ENCODE assay signal across 21 cellular contexts in genomic region chr11:91104237-91104636, GRCh38.
DNase-seq lines count a peak whose midpoint lies in the region; ATAC-seq, FAIRE-seq and TF ChIP-seq lines count a peak whose summit lies in the region.
"Had no signal": no experiment of that assay in that cellular context is flagged by ENCODE, and none has a peak within 500 bp of the region (broad histone marks: within the 10 kb centered on the region; RNA-seq: fewer than 3 reads in every experiment).

No MANE protein-coding gene starts in this region.

- no peaks in the 10 kb centered on the region for H3K9me1 ChIP-seq in endothelial cell of umbilical vein (replicated peaks; ENCODE audit: control insufficient read depth, extremely low read depth, insufficient read depth, low read length)

- H4K20me1 ChIP-seq in PC-9 (ENCODE audit: insufficient read depth) (no peaks in the 10 kb centered on the region), endothelial cell of umbilical vein (replicated peaks; ENCODE audit: control insufficient read depth, extremely low read depth, insufficient read depth, low read length) (no peaks in the 10 kb centered on the region)

- H3K36me3 ChIP-seq in BJ (ENCODE audit: control insufficient read depth, insufficient read depth, low read length) (no peaks in the 10 kb centered on the region), PC-9 (ENCODE audit: low read depth) (no peaks in the 10 kb centered on the region), endothelial cell of umbilical vein (ENCODE audit: control insufficient read depth in 2 of 2, extremely low read depth in 1 of 2, insufficient read depth in 2 of 2, low read length in 2 of 2) (no peaks in the 10 kb centered on the region), mesenchymal stem cell (ENCODE audit: control insufficient read depth in 1 of 2, insufficient read depth in 2 of 2, low read depth in 1 of 2, low read length in 2 of 2) (no peaks in the 10 kb centered on the region), MG63 (no peaks in the 10 kb centered on the region)
- H3K36me3 ChIP-seq: gastroesophageal sphincter, uterus had no signal

- no peak overlapping the region for H3K4ac ChIP-seq in mesenchymal stem cell (ENCODE audit: low read depth in 1 of 2, low read length in 2 of 2)

- TF ChIP-seq CTCF in BJ (IDR thresholded peaks at IDR 0.05; ENCODE audit: insufficient read depth, low read depth, low read length) (no peak), PC-9 (conservative IDR thresholded peaks at IDR 0.05) (no peak), endothelial cell of umbilical vein (IDR thresholded peaks at IDR 0.05; ENCODE audit: extremely low read depth in 1 of 2, insufficient read depth in 1 of 2, low read depth in 1 of 2, low read length in 2 of 2) (no peak)

- H3K27me3 ChIP-seq in BJ (ENCODE audit: control insufficient read depth, insufficient read depth, low read length) (no peaks in the 10 kb centered on the region), PC-9 (ENCODE audit: insufficient read depth, low read depth) (no peaks in the 10 kb centered on the region), endothelial cell of umbilical vein (ENCODE audit: control insufficient read depth in 2 of 2, insufficient read depth in 2 of 2, low read length in 2 of 2) (no peaks in the 10 kb centered on the region), mesenchymal stem cell (ENCODE audit: control insufficient read depth in 1 of 2, insufficient read depth in 1 of 2, low read length in 2 of 2) (no peaks in the 10 kb centered on the region), MG63 (no peaks in the 10 kb centered on the region)
- H3K27me3 ChIP-seq: gastroesophageal sphincter, uterus had no signal

- dilution Hi-C loops in endothelial cell of umbilical vein (cut with MboI; ENCODE audit: extremely low pct_ligation_motif_present, low sequenced_read_pairs) = no loop called here

- no peaks in the 10 kb centered on the region; the same call in 1 of the 2 replicates for H3K9me2 ChIP-seq in PC-9 (ENCODE audit: insufficient read depth)

- TF ChIP-seq POLR2A in endothelial cell of umbilical vein (IDR thresholded peaks at IDR 0.05; ENCODE audit: low read depth, low read length) = no peak

- peak; percentile 53 for DNase-seq in BJ (ENCODE audit: low read depth)
- DNase-seq in PC-9 = peak; percentile 15 to 75
- DNase-seq in endothelial cell of umbilical vein (ENCODE audit: low read depth, low spot score) = peak; percentile 4
- peak; percentile 51 for DNase-seq in mesenchymal stem cell
- DNase-seq in MG63 = no peak
- no peak for DNase-seq in SKM-1 treated with dmso at 0.1 percent for 144 hours (lab: John Stamatoyannopoulos, UW; ENCODE audit: unreplicated experiment)
- DNase-seq in stimulated activated naive CD8-positive, alpha-beta T cell treated with anti-CD3 and anti-CD28 coated beads, Interleukin-15, Interleukin-2, amounts not matched to agents 100 U/mL and 50 U/mL, for 24 hours = no peak
- DNase-seq: activated CD8-positive, alpha-beta memory T cell treated with anti-CD3 and anti-CD28 coated beads for 24 hours; activated naive CD4-positive, alpha-beta T cell treated with anti-CD3 and anti-CD28 coated beads, Interleukin-2, amount 10 ng/mL, durations not matched to agents 7 days and 5 days; DMS79 treated with DMSO at 0.1 percent for 48 hours; NCI-H187 treated with DMSO at 0.1 percent for 48 hours; NCI-H748 treated with DMSO at 0.1 percent for 48 hours; stimulated activated CD4-positive, alpha-beta T cell treated with anti-CD3 and anti-CD28 coated beads, Interleukin-4, amount 100 ng/mL, for 24 hours; uterus had no signal

- peak overlapping the region; percentile 18; the same call in 1 of the 2 replicates for H3K27ac ChIP-seq in PC-9
- H3K27ac ChIP-seq in endothelial cell of umbilical vein (ENCODE audit: insufficient read depth, low read depth, low read length) = no peak overlapping the region
- peak overlapping the region; percentile 60 for H3K27ac ChIP-seq in mesenchymal stem cell (ENCODE audit: low read length, poor library complexity, severe bottlenecking)
- H3K27ac ChIP-seq: gastroesophageal sphincter, KMS-11, uterus had no signal

- H3F3A ChIP-seq in PC-9 (ENCODE audit: insufficient read depth, low read depth) = peaks cover 9% of the 10 kb centered on the region

- CTCF ChIA-PET in BJ (lab: Yijun Ruan, JAX) (no interaction called here), PC-9 (lab: Charles Lee) (no interaction called here), endothelial cell of umbilical vein (lab: Charles Lee) (no interaction called here)

- H2AFZ ChIP-seq in PC-9 (no peak overlapping the region), endothelial cell of umbilical vein (ENCODE audit: low read depth, low read length) (no peak overlapping the region), mesenchymal stem cell (ENCODE audit: low read depth, low read length) (no peak overlapping the region)

- H2AK5ac ChIP-seq in mesenchymal stem cell (ENCODE audit: low read length, severe bottlenecking) = no peak overlapping the region

- H2BK15ac ChIP-seq in mesenchymal stem cell (ENCODE audit: low read depth, poor library complexity, severe bottlenecking) = no peak overlapping the region

- POLR2A ChIA-PET in BJ (lab: Charles Lee) = no interaction called here
- POLR2A ChIA-PET in PC-9 (lab: Charles Lee; ENCODE audit: unreplicated experiment) = no interaction called here
- POLR2A ChIA-PET in endothelial cell of umbilical vein (lab: Charles Lee) = no interaction called here

- H2BK12ac ChIP-seq in mesenchymal stem cell (ENCODE audit: low read length in 2 of 2) = no peak overlapping the region

- H4K91ac ChIP-seq in mesenchymal stem cell (ENCODE audit: low read length) = no peak overlapping the region

- H3K9me3 ChIP-seq in PC-9 (ENCODE audit: insufficient read depth, low read depth) (peaks cover 6% of the 10 kb centered on the region), endothelial cell of umbilical vein (replicated peaks; ENCODE audit: control insufficient read depth, insufficient read depth, low read length) (peaks cover 2% of the 10 kb centered on the region), mesenchymal stem cell (ENCODE audit: control insufficient read depth, low read length) (peaks cover 4% of the 10 kb centered on the region), MG63 (no peaks in the 10 kb centered on the region; the same call in 1 of the 2 replicates)
- H3K9me3 ChIP-seq: gastroesophageal sphincter, uterus had no signal

- no peak for FAIRE-seq in endothelial cell of umbilical vein (lab: Jason Lieb, UNC)
- FAIRE-seq: colon, islet of Langerhans had no signal

- H4K8ac ChIP-seq in mesenchymal stem cell (ENCODE audit: low read length) = no peak overlapping the region

- H3K4me2 ChIP-seq in PC-9 = no peak overlapping the region
- no peak overlapping the region for H3K4me2 ChIP-seq in endothelial cell of umbilical vein (ENCODE audit: insufficient read depth, low read length)
- H3K4me2 ChIP-seq in mesenchymal stem cell (ENCODE audit: low read length, poor library complexity, severe bottlenecking) = no peak overlapping the region
- H3K4me2 ChIP-seq: KMS-11 had no signal

- no CpG with 5 or more reads among the region's 2 CpGs for WGBS in mesenchymal stem cell

- no peaks in the 10 kb centered on the region for H3K79me1 ChIP-seq in mesenchymal stem cell (replicated peaks; ENCODE audit: low read length, poor library complexity, severe bottlenecking)

- no TSS peak for BruUV-seq in PC-9 (replicated peaks; lab: Mats Ljungman, UMichigan)
- no TSS peak for BruUV-seq in endothelial cell of umbilical vein (replicated peaks; lab: Mats Ljungman, UMichigan)

- no peak overlapping the region for H3K9ac ChIP-seq in endothelial cell of umbilical vein (replicated peaks; ENCODE audit: extremely low read depth, insufficient read depth, low read length)
- H3K9ac ChIP-seq in mesenchymal stem cell (ENCODE audit: low read length) = no peak overlapping the region
- H3K9ac ChIP-seq: KMS-11 had no signal

- no peak overlapping the region for H2BK5ac ChIP-seq in mesenchymal stem cell (ENCODE audit: low read depth, low read length, poor library complexity, severe bottlenecking)

- no peak overlapping the region for H3K14ac ChIP-seq in mesenchymal stem cell (ENCODE audit: low read length in 2 of 2)

- intact Hi-C loops in PC-9 (cut with micrococcal nuclease; ENCODE audit: unreplicated experiment) = loop anchor here (2.0 to 10.0 kb wide), 2 partner anchors 59 to 299 kb away; no protein-coding TSS in a partner anchor
- intact Hi-C loops in endothelial cell of umbilical vein (cut with micrococcal nuclease) = no loop called here

- H3K4me3 ChIP-seq in BJ (ENCODE audit: low read depth, low read length) (no peak overlapping the region), PC-9 (no peak overlapping the region), endothelial cell of umbilical vein (replicated peaks in 1 of 3; ENCODE audit: insufficient read depth in 1 of 3, low read depth in 1 of 3, low read length in 3 of 3) (no peak overlapping the region), mesenchymal stem cell (ENCODE audit: insufficient read depth in 1 of 2, low read depth in 1 of 2, low read length in 2 of 2) (no peak overlapping the region), MG63 (no peak overlapping the region)
- H3K4me3 ChIP-seq: gastroesophageal sphincter, uterus had no signal

- H3K79me2 ChIP-seq in PC-9 (ENCODE audit: low read depth) (no peaks in the 10 kb centered on the region), endothelial cell of umbilical vein (ENCODE audit: control insufficient read depth, insufficient read depth, low read length) (no peaks in the 10 kb centered on the region)

- H3K18ac ChIP-seq in mesenchymal stem cell (ENCODE audit: low read depth in 1 of 2, low read length in 2 of 2) = no peak overlapping the region

- no peak overlapping the region for H2BK120ac ChIP-seq in mesenchymal stem cell (ENCODE audit: low read depth, low read length)

- ATAC-seq in activated CD4-positive, CD25-positive, alpha-beta regulatory T cell treated with anti-CD3 and anti-CD28 coated beads, Interleukin-2, amount 50 U/mL, for 24 hours = no peak
- ATAC-seq in stimulated activated naive CD8-positive, alpha-beta T cell treated with anti-CD3 and anti-CD28 coated beads, Interleukin-15, Interleukin-2, amounts not matched to agents 100 U/mL and 50 U/mL, for 24 hours = no peak
- ATAC-seq: gastroesophageal sphincter; Right ventricle myocardium inferior; stimulated activated effector memory CD8-positive, alpha-beta T cell treated with anti-CD3 and anti-CD28 coated beads, Interleukin-12 subunit alpha, Interleukin-12 subunit beta, amount 100 ng/mL, for 72 hours had no signal

- H3K23ac ChIP-seq in mesenchymal stem cell (ENCODE audit: low read length in 2 of 2) = no peak overlapping the region

- peaks cover 22% of the 10 kb centered on the region for H3K4me1 ChIP-seq in PC-9 (replicated peaks; ENCODE audit: insufficient read depth)
- H3K4me1 ChIP-seq in endothelial cell of umbilical vein (ENCODE audit: control insufficient read depth, extremely low read depth, insufficient read depth, low read length) = no peaks in the 10 kb centered on the region
- no peaks in the 10 kb centered on the region for H3K4me1 ChIP-seq in mesenchymal stem cell (ENCODE audit: control insufficient read depth, insufficient read depth, low read depth, low read length)
- H3K4me1 ChIP-seq: gastroesophageal sphincter, uterus had no signal

TF ChIP-seq in endothelial cell of umbilical vein, 7 proteins besides CTCF, POLR2A, EP300 and RAD21 (continues in another document):
- TF ChIP-seq EZH2 (IDR thresholded peaks at IDR 0.05; ENCODE audit: borderline replicate concordance, low read depth, low read length, severe bottlenecking) (no peak), JUN (IDR thresholded peaks at IDR 0.05; ENCODE audit: borderline replicate concordance, insufficient read depth, insufficient read length, low read depth) (no peak)

Comparison
In these comparisons a context has a peak if more than half of its experiments do, and no peak if none do; other contexts are left out.
1. DNase-seq: peak in BJ (single experiment), PC-9 (2 of 2), endothelial cell of umbilical vein (single experiment) and mesenchymal stem cell (single experiment); none in MG63 (single experiment), SKM-1 treated with dmso at 0.1 percent for 144 hours (single experiment) and stimulated activated naive CD8-positive, alpha-beta T cell treated with anti-CD3 and anti-CD28 coated beads, Interleukin-15, Interleukin-2, amounts not matched to agents 100 U/mL and 50 U/mL, for 24 hours (single experiment).